Comparison of ENCODE assay signal across 1 cellular context in genomic region chr13:45335397-45336024, GRCh38.
A peak's percentile ranks its signal among the peaks of the same experiment; 100 is the strongest.
TF ChIP-seq lines count a peak whose summit lies in the region.

No MANE protein-coding gene starts in this region.

TF ChIP-seq in HepG2, 621 proteins besides CTCF, POLR2A, EP300 and RAD21 (continued from another document and continues in another):
- TF ChIP-seq ZNF280D (CRISPR knock-in tag; IDR thresholded peaks at IDR 0.05) (0 out of 2 replicates have a peak, but pooled peaks have one; percentile 17), ZC3H13 (CRISPR knock-in tag; IDR thresholded peaks at IDR 0.05) (peak; percentile 56; the same call in 1 of the 2 replicates), ZBTB38 (CRISPR knock-in tag; IDR thresholded peaks at IDR 0.05) (0 out of 2 replicates have a peak, but pooled peaks have one; percentile 11), ZNF772 (CRISPR knock-in tag; IDR thresholded peaks at IDR 0.05) (peak; percentile 71), GATAD2A (CRISPR knock-in tag; IDR thresholded peaks at IDR 0.05) (0 out of 2 replicates have a peak, but pooled peaks have one; percentile 17), JUN (CRISPR knock-in tag; IDR thresholded peaks at IDR 0.05) (no peak), TOE1 (CRISPR knock-in tag; IDR thresholded peaks at IDR 0.05) (no peak), ZNF317 (CRISPR knock-in tag; IDR thresholded peaks at IDR 0.05) (0 out of 2 replicates have a peak, but pooled peaks have one; percentile 15), ZEB1 (IDR thresholded peaks at IDR 0.05; ENCODE audit: insufficient replicate concordance, low read depth) (peak; percentile 53), POLR2AphosphoS5 (IDR thresholded peaks at IDR 0.05; ENCODE audit: low read depth, low read length) (peak; percentile 63), ZFY (CRISPR knock-in tag; IDR thresholded peaks at IDR 0.05) (peak; percentile 18; the same call in 1 of the 2 replicates), ZNF670 (CRISPR knock-in tag; IDR thresholded peaks at IDR 0.05; ENCODE audit: borderline replicate concordance) (peak; percentile 51; the same call in 1 of the 2 replicates), CREB1 (IDR thresholded peaks at IDR 0.05) (no peak), CREB1 (CRISPR knock-in tag; IDR thresholded peaks at IDR 0.05) (0 out of 2 replicates have a peak, but pooled peaks have one; percentile 23), TAF1 (CRISPR knock-in tag; IDR thresholded peaks at IDR 0.05) (no peak), ZNF7 (CRISPR knock-in tag; IDR thresholded peaks at IDR 0.05) (peak; percentile 87), SOX13 (IDR thresholded peaks at IDR 0.05) (no peak), SOX13 (CRISPR knock-in tag; conservative IDR thresholded peaks at IDR 0.05 in 1 of 2, IDR thresholded peaks at IDR 0.05 in 1 of 2) (peak in 1 of 2 experiments; percentile 49; a peak in 2 of 4 replicates), IRF2 (CRISPR knock-in tag; IDR thresholded peaks at IDR 0.05) (0 out of 2 replicates have a peak, but pooled peaks have one; percentile 12), ZNF746 (CRISPR knock-in tag; IDR thresholded peaks at IDR 0.05) (0 out of 2 replicates have a peak, but pooled peaks have one; percentile 26), SRY (CRISPR knock-in tag; IDR thresholded peaks at IDR 0.05) (no peak), TEAD2 (CRISPR knock-in tag; IDR thresholded peaks at IDR 0.05) (no peak), SIX1 (CRISPR knock-in tag; IDR thresholded peaks at IDR 0.05; ENCODE audit: borderline replicate concordance) (peak; percentile 39; the same call in 1 of the 2 replicates), LCORL (IDR thresholded peaks at IDR 0.05) (no peak), LCORL (CRISPR knock-in tag; IDR thresholded peaks at IDR 0.05) (peak; percentile 49; the same call in 1 of the 2 replicates), MAX (IDR thresholded peaks at IDR 0.05) (peak; percentile 43; the same call in 1 of the 2 replicates), TBX2 (CRISPR knock-in tag; IDR thresholded peaks at IDR 0.05; ENCODE audit: borderline replicate concordance) (peak; percentile 51; the same call in 1 of the 2 replicates), ARNTL (CRISPR knock-in tag; IDR thresholded peaks at IDR 0.05) (peak; percentile 46; the same call in 1 of the 2 replicates), FOXO1 (CRISPR knock-in tag; IDR thresholded peaks at IDR 0.05) (no peak; the same call in 1 of the 2 replicates), SAP130 (CRISPR knock-in tag; IDR thresholded peaks at IDR 0.05; ENCODE audit: low read depth) (peak; percentile 46; the same call in 1 of the 2 replicates), JARID2 (CRISPR knock-in tag; IDR thresholded peaks at IDR 0.05; ENCODE audit: insufficient replicate concordance) (no peak), SMYD3 (CRISPR knock-in tag; IDR thresholded peaks at IDR 0.05) (0 out of 2 replicates have a peak, but pooled peaks have one; percentile 54), HNRNPLL (IDR thresholded peaks at IDR 0.05; ENCODE audit: low read depth, low read length, poor library complexity, severe bottlenecking) (no peak), TMF1 (CRISPR knock-in tag; IDR thresholded peaks at IDR 0.05; ENCODE audit: low read depth) (0 out of 2 replicates have a peak, but pooled peaks have one; percentile 21), ZNF331 (CRISPR knock-in tag; IDR thresholded peaks at IDR 0.05) (0 out of 2 replicates have a peak, but pooled peaks have one; percentile 14), RBAK (CRISPR knock-in tag; IDR thresholded peaks at IDR 0.05) (no peak), SOX6 (IDR thresholded peaks at IDR 0.05) (no peak), SOX6 (CRISPR knock-in tag; IDR thresholded peaks at IDR 0.05) (peak; percentile 36; the same call in 1 of the 2 replicates), ZNF777 (CRISPR knock-in tag; IDR thresholded peaks at IDR 0.05) (0 out of 2 replicates have a peak, but pooled peaks have one; percentile 5), TEAD3 (CRISPR knock-in tag; optimal IDR thresholded peaks at IDR 0.05; ENCODE audit: borderline replicate concordance) (peak; percentile 59), RBFOX2 (IDR thresholded peaks at IDR 0.05; ENCODE audit: low read depth, low read length) (peak; percentile 36), HNF4A (CRISPR knock-in tag; IDR thresholded peaks at IDR 0.05) (peak; percentile 93)
- TF ChIP-seq, protein P1, sequence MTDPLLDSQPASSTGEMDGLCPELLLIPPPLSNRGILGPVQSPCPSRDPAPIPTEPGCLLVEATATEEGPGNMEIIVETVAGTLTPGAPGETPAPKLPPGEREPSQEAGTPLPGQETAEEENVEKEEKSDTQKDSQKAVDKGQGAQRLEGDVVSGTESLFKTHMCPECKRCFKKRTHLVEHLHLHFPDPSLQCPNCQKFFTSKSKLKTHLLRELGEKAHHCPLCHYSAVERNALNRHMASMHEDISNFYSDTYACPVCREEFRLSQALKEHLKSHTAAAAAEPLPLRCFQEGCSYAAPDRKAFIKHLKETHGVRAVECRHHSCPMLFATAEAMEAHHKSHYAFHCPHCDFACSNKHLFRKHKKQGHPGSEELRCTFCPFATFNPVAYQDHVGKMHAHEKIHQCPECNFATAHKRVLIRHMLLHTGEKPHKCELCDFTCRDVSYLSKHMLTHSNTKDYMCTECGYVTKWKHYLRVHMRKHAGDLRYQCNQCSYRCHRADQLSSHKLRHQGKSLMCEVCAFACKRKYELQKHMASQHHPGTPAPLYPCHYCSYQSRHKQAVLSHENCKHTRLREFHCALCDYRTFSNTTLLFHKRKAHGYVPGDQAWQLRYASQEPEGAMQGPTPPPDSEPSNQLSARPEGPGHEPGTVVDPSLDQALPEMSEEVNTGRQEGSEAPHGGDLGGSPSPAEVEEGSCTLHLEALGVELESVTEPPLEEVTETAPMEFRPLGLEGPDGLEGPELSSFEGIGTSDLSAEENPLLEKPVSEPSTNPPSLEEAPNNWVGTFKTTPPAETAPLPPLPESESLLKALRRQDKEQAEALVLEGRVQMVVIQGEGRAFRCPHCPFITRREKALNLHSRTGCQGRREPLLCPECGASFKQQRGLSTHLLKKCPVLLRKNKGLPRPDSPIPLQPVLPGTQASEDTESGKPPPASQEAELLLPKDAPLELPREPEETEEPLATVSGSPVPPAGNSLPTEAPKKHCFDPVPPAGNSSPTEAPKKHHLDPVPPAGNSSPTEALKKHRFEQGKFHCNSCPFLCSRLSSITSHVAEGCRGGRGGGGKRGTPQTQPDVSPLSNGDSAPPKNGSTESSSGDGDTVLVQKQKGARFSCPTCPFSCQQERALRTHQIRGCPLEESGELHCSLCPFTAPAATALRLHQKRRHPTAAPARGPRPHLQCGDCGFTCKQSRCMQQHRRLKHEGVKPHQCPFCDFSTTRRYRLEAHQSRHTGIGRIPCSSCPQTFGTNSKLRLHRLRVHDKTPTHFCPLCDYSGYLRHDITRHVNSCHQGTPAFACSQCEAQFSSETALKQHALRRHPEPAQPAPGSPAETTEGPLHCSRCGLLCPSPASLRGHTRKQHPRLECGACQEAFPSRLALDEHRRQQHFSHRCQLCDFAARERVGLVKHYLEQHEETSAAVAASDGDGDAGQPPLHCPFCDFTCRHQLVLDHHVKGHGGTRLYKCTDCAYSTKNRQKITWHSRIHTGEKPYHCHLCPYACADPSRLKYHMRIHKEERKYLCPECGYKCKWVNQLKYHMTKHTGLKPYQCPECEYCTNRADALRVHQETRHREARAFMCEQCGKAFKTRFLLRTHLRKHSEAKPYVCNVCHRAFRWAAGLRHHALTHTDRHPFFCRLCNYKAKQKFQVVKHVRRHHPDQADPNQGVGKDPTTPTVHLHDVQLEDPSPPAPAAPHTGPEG (CRISPR knock-in tag; IDR thresholded peaks at IDR 0.05): 0 out of 2 replicates have a peak, but pooled peaks have one; percentile 20
- TF ChIP-seq, protein P2, sequence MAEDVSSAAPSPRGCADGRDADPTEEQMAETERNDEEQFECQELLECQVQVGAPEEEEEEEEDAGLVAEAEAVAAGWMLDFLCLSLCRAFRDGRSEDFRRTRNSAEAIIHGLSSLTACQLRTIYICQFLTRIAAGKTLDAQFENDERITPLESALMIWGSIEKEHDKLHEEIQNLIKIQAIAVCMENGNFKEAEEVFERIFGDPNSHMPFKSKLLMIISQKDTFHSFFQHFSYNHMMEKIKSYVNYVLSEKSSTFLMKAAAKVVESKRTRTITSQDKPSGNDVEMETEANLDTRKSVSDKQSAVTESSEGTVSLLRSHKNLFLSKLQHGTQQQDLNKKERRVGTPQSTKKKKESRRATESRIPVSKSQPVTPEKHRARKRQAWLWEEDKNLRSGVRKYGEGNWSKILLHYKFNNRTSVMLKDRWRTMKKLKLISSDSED (CRISPR knock-in tag; IDR thresholded peaks at IDR 0.05): 0 out of 2 replicates have a peak, but pooled peaks have one; percentile 33
- TF ChIP-seq, protein P3, sequence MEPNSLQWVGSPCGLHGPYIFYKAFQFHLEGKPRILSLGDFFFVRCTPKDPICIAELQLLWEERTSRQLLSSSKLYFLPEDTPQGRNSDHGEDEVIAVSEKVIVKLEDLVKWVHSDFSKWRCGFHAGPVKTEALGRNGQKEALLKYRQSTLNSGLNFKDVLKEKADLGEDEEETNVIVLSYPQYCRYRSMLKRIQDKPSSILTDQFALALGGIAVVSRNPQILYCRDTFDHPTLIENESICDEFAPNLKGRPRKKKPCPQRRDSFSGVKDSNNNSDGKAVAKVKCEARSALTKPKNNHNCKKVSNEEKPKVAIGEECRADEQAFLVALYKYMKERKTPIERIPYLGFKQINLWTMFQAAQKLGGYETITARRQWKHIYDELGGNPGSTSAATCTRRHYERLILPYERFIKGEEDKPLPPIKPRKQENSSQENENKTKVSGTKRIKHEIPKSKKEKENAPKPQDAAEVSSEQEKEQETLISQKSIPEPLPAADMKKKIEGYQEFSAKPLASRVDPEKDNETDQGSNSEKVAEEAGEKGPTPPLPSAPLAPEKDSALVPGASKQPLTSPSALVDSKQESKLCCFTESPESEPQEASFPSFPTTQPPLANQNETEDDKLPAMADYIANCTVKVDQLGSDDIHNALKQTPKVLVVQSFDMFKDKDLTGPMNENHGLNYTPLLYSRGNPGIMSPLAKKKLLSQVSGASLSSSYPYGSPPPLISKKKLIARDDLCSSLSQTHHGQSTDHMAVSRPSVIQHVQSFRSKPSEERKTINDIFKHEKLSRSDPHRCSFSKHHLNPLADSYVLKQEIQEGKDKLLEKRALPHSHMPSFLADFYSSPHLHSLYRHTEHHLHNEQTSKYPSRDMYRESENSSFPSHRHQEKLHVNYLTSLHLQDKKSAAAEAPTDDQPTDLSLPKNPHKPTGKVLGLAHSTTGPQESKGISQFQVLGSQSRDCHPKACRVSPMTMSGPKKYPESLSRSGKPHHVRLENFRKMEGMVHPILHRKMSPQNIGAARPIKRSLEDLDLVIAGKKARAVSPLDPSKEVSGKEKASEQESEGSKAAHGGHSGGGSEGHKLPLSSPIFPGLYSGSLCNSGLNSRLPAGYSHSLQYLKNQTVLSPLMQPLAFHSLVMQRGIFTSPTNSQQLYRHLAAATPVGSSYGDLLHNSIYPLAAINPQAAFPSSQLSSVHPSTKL (CRISPR knock-in tag; IDR thresholded peaks at IDR 0.05): 0 out of 2 replicates have a peak, but pooled peaks have one; percentile 18
- TF ChIP-seq, protein P4, sequence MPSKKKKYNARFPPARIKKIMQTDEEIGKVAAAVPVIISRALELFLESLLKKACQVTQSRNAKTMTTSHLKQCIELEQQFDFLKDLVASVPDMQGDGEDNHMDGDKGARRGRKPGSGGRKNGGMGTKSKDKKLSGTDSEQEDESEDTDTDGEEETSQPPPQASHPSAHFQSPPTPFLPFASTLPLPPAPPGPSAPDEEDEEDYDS (CRISPR knock-in tag; IDR thresholded peaks at IDR 0.05): no peak
- TF ChIP-seq, protein P5, sequence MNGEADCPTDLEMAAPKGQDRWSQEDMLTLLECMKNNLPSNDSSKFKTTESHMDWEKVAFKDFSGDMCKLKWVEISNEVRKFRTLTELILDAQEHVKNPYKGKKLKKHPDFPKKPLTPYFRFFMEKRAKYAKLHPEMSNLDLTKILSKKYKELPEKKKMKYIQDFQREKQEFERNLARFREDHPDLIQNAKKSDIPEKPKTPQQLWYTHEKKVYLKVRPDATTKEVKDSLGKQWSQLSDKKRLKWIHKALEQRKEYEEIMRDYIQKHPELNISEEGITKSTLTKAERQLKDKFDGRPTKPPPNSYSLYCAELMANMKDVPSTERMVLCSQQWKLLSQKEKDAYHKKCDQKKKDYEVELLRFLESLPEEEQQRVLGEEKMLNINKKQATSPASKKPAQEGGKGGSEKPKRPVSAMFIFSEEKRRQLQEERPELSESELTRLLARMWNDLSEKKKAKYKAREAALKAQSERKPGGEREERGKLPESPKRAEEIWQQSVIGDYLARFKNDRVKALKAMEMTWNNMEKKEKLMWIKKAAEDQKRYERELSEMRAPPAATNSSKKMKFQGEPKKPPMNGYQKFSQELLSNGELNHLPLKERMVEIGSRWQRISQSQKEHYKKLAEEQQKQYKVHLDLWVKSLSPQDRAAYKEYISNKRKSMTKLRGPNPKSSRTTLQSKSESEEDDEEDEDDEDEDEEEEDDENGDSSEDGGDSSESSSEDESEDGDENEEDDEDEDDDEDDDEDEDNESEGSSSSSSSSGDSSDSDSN (CRISPR knock-in tag; IDR thresholded peaks at IDR 0.05): no peak; the same call in 1 of the 2 replicates
- TF ChIP-seq, protein P6, sequence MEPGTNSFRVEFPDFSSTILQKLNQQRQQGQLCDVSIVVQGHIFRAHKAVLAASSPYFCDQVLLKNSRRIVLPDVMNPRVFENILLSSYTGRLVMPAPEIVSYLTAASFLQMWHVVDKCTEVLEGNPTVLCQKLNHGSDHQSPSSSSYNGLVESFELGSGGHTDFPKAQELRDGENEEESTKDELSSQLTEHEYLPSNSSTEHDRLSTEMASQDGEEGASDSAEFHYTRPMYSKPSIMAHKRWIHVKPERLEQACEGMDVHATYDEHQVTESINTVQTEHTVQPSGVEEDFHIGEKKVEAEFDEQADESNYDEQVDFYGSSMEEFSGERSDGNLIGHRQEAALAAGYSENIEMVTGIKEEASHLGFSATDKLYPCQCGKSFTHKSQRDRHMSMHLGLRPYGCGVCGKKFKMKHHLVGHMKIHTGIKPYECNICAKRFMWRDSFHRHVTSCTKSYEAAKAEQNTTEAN (CRISPR knock-in tag; conservative IDR thresholded peaks at IDR 0.05): 0 out of 2 replicates have a peak, but pooled peaks have one; percentile 46
